Comparison of ENCODE assay signal across 20 cellular contexts in the genomic region with DNA sequence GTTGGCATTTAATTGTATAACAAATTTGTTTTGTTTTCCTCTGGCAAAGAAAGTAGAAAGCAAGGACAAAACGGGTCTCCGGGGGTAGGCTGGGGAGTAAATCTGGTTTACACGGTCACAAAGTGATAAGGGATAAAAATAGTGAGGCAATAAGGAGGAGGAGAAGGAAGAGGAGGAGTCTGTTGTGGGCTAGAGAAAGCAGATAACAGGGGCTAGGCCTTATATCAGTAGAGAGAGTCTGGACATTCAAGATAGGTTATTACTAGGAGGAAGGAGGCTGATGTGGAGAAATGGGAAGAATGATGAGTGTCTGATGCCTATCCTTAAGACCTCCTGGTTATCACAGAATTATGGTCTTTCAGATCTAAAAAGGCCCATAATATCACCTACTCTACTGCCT.
DNase-seq lines count a peak whose midpoint lies in the region; ATAC-seq, FAIRE-seq and TF ChIP-seq lines count a peak whose summit lies in the region.
"Had no signal": no experiment of that assay in that cellular context is flagged by ENCODE, and none has a peak within 500 bp of the region (broad histone marks: within the 10 kb centered on the region; RNA-seq: fewer than 3 reads in every experiment).

No MANE protein-coding gene starts in this region.

- no peak for TF ChIP-seq CTCF in DOHH2 (IDR thresholded peaks at IDR 0.05; ENCODE audit: low read depth, low read length, poor library complexity, severe bottlenecking)
- TF ChIP-seq CTCF in OCI-LY1 (IDR thresholded peaks at IDR 0.05; ENCODE audit: low read length) = no peak

- H3K4me3 ChIP-seq in DOHH2 (ENCODE audit: low read length) (peak overlapping the region; percentile 62), OCI-LY1 (ENCODE audit: low read depth, low read length, poor library complexity, severe bottlenecking) (no peak overlapping the region)
- H3K4me3 ChIP-seq: K562, PC-9 had no signal

- H3K27me3 ChIP-seq in DOHH2 (ENCODE audit: control insufficient read depth, low read length) (no peaks in the 10 kb centered on the region), OCI-LY1 (ENCODE audit: insufficient read depth, low read length) (no peaks in the 10 kb centered on the region)

- H3K9me2 ChIP-seq in DOHH2 (replicated peaks; ENCODE audit: control insufficient read depth, low read length) (no peaks in the 10 kb centered on the region), OCI-LY1 (ENCODE audit: low read depth, low read length) (no peaks in the 10 kb centered on the region)

- H3K9me3 ChIP-seq in DOHH2 (ENCODE audit: control insufficient read depth, insufficient read depth, low read length) = peaks cover 15% of the 10 kb centered on the region
- no peaks in the 10 kb centered on the region for H3K9me3 ChIP-seq in OCI-LY1 (ENCODE audit: low read length)

- H3K36me3 Mint-ChIP-seq in natural killer cell treated with Interleukin-12 subunit alpha and Interleukin-12 subunit beta and Interleukin-15 and Interleukin-18, amount 100 ng/mL, for 72 hours = no peaks in the 10 kb centered on the region

- no peak overlapping the region for H2AFZ ChIP-seq in OCI-LY1 (ENCODE audit: low read length)
- H2AFZ ChIP-seq: PC-9 had no signal

- peaks cover 29 to 39% of the 10 kb centered on the region in 2 donors for H3K4me1 Mint-ChIP-seq in natural killer cell treated with Interleukin-12 subunit alpha and Interleukin-12 subunit beta and Interleukin-15 and Interleukin-18, amount 100 ng/mL, for 72 hours (ENCODE audit: low read depth in 2 of 2)

- peak overlapping the region; percentile 84 for H3K9ac ChIP-seq in OCI-LY1 (ENCODE audit: low read length)

- H3K4me3 Mint-ChIP-seq in natural killer cell treated with Interleukin-12 subunit alpha and Interleukin-12 subunit beta and Interleukin-15 and Interleukin-18, amount 100 ng/mL, for 72 hours = peak overlapping the region; percentile 16

- FAIRE-seq in RCC 7860 (lab: Jason Lieb, UNC) = no peak
- FAIRE-seq: G401.6, GM12891, GM19239, H1, HTR-8/SVneo, K562 had no signal

- TF ChIP-seq POLR2A in erythroblast (IDR thresholded peaks at IDR 0.05; ENCODE audit: low read length) = no peak

- no peaks in the 10 kb centered on the region for H3K9me3 Mint-ChIP-seq in natural killer cell treated with Interleukin-12 subunit alpha and Interleukin-12 subunit beta and Interleukin-15 and Interleukin-18, amount 100 ng/mL, for 72 hours

- peak in 1 of 2 donors; percentile 48 for ATAC-seq in natural killer cell treated with Interleukin-12 subunit alpha and Interleukin-12 subunit beta and Interleukin-15 and Interleukin-18, amount 100 ng/mL, for 72 hours
- ATAC-seq in GM19463 (IDR thresholded peaks at IDR 0.05; ENCODE audit: unreplicated experiment) (no peak), GM21423 (IDR thresholded peaks at IDR 0.05; ENCODE audit: unreplicated experiment) (no peak)
- ATAC-seq: K562 had no signal

- H3K27ac ChIP-seq in DOHH2 (ENCODE audit: low read depth, low read length) (peak overlapping the region; percentile 92), OCI-LY1 (ENCODE audit: low read depth, low read length, poor library complexity, severe bottlenecking) (peak overlapping the region; percentile 100)
- H3K27ac ChIP-seq: PC-9 had no signal

- H4K20me1 ChIP-seq in DOHH2 (ENCODE audit: control insufficient read depth, insufficient read depth, low read depth, low read length) (no peaks in the 10 kb centered on the region), OCI-LY1 (ENCODE audit: insufficient read depth, low read length) (no peaks in the 10 kb centered on the region)

- H3K4me1 ChIP-seq in DOHH2 (ENCODE audit: control insufficient read depth, low read length) = peaks cover 96% of the 10 kb centered on the region
- peaks cover 100% of the 10 kb centered on the region for H3K4me1 ChIP-seq in OCI-LY1 (ENCODE audit: insufficient read depth, low read length, severe bottlenecking)

- peak overlapping the region; percentile 56 to 79 for H3K27ac Mint-ChIP-seq in natural killer cell treated with Interleukin-12 subunit alpha and Interleukin-12 subunit beta and Interleukin-15 and Interleukin-18, amount 100 ng/mL, for 72 hours

- H3F3A ChIP-seq in DOHH2 (ENCODE audit: control insufficient read depth, insufficient read depth) = peaks cover 36% of the 10 kb centered on the region
- peaks cover 8% of the 10 kb centered on the region; the same call in 1 of the 2 replicates for H3F3A ChIP-seq in OCI-LY1 (ENCODE audit: insufficient read depth, low read length)

- no peaks in the 10 kb centered on the region for H3K27me3 Mint-ChIP-seq in natural killer cell treated with Interleukin-12 subunit alpha and Interleukin-12 subunit beta and Interleukin-15 and Interleukin-18, amount 100 ng/mL, for 72 hours

- DNase-seq in erythroblast (lab: John Stamatoyannopoulos, UW) (peak; percentile 5 to 34), HuH-7 (ENCODE audit: low spot score) (no peak), RCC 7860 (ENCODE audit: low spot score) (no peak)
- DNase-seq in natural killer cell treated with Interleukin-12 subunit alpha and Interleukin-12 subunit beta and Interleukin-15 and Interleukin-18, amount 100 ng/mL, for 72 hours (ENCODE audit: low spot score) = no peak
- DNase-seq: NCI-H1105 treated with DMSO at 0.1 percent for 48 hours; NCI-H187; NCI-H2171; NCI-H524; NK-92 treated with Interleukin-12 subunit alpha and Interleukin-12 subunit beta, amount 100 ng/mL, for 24 hours; PC-9 had no signal

- H3K79me2 ChIP-seq in DOHH2 (ENCODE audit: control insufficient read depth, low read length) (no peaks in the 10 kb centered on the region), OCI-LY1 (ENCODE audit: insufficient read depth, low read length) (no peaks in the 10 kb centered on the region)

- H3K36me3 ChIP-seq in DOHH2 (ENCODE audit: control insufficient read depth, low read length) (peaks cover 79% of the 10 kb centered on the region), OCI-LY1 (ENCODE audit: insufficient read depth, low read length) (no peaks in the 10 kb centered on the region)

- H3K4me2 ChIP-seq in DOHH2 (ENCODE audit: low read length) = peak overlapping the region; percentile 80
- H3K4me2 ChIP-seq in OCI-LY1 (ENCODE audit: low read length) = peak overlapping the region; percentile 76; the same call in 1 of the 2 replicates
- H3K4me2 ChIP-seq: PC-9 had no signal

Comparison
In these comparisons a context has a peak if more than half of its experiments do, and no peak if none do; other contexts are left out.
1. DNase-seq: peak in erythroblast (2 of 2); none in natural killer cell treated with Interleukin-12 subunit alpha and Interleukin-12 subunit beta and Interleukin-15 and Interleukin-18, amount 100 ng/mL, for 72 hours (single experiment), HuH-7 (single experiment) and RCC 7860 (single experiment).